28 cellular contexts compared by ENCODE assay signal in the genomic region with DNA sequence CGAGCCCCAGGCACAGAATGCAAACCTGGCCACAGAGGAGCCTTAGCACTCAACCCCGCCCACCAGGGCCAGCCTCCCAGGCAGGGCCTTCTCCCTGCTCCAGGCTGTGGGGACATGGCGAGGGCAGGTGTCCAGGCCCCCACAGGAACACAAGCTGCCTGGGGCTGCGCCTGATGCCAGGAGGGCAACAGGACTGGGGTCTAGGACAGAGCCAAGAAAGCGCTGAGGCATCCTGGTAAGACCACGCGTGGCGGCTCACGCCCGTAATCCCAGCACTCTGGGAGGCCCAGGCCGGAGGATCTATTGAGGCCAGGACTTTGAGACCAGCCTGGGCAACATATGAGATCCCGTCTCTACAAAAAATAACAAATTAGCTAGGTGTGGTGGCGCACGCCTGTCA.
"Had no signal": no experiment of that assay in that cellular context is flagged by ENCODE, and none has a peak within 500 bp of the region (broad histone marks: within the 10 kb centered on the region; RNA-seq: fewer than 3 reads in every experiment).

No MANE protein-coding gene starts in this region.

- H3K9me3 ChIP-seq: ovary, psoas muscle, spleen, stomach, thoracic aorta, thyroid gland, tibial nerve, upper lobe of left lung, vagina had no signal

- H3K4me1 ChIP-seq: parathyroid adenoma, psoas muscle had no signal

- H3K27ac ChIP-seq: ovary, parathyroid adenoma, psoas muscle, spleen, stomach, thoracic aorta, thyroid gland, tibial nerve, upper lobe of left lung had no signal

- H3K4me3 ChIP-seq: ovary, psoas muscle, skin epidermis, smooth muscle cell, spleen, stomach, thoracic aorta, thyroid gland, tibial nerve, upper lobe of left lung, vagina had no signal

- H3K9ac ChIP-seq: parathyroid adenoma had no signal

- DNase-seq: naive B cell; naive thymus-derived CD8-positive, alpha-beta T cell; nephron progenitor cell; occipital lobe; ovary; posterior cingulate gyrus; psoas muscle; right cardiac atrium; spleen; stimulated activated CD4-positive, alpha-beta T cell treated with anti-CD3 and anti-CD28 coated beads, Interleukin-12 subunit alpha, Interleukin-12 subunit beta, amount 100 ng/mL, for 4 hours; stimulated activated CD4-positive, alpha-beta T cell treated with anti-CD3 and anti-CD28 coated beads, Interleukin-1b, Interleukin-23, amount 100 ng/mL, for 48 hours; stimulated activated CD4-positive, alpha-beta T cell treated with anti-CD3 and anti-CD28 coated beads, Interleukin-4, amount 100 ng/mL, for 24 hours; stimulated activated naive B cell treated with anti-CD40 and anti-IgM and Interleukin-4, amounts not matched to agents 10 μg/mL and 1 μg/mL and 100 μg/mL, for 72 hours; stimulated activated naive CD4-positive, alpha-beta T cell treated with Interleukin-2 at 50 U/mL for 16 hours; stomach; thyroid gland; trophoblast cell had no signal

- H3K36me3 ChIP-seq: ovary, spleen, stomach, thoracic aorta, thyroid gland, tibial nerve, upper lobe of left lung, vagina had no signal

- ATAC-seq: naive thymus-derived CD8-positive, alpha-beta T cell; natural killer cell treated with Interleukin-12 subunit alpha and Interleukin-12 subunit beta and Interleukin-15 and Interleukin-18, amount 100 ng/mL, for 72 hours; psoas muscle; right cardiac atrium; sciatic nerve; stimulated activated effector memory CD8-positive, alpha-beta T cell treated with anti-CD3 and anti-CD28 coated beads, Interleukin-12 subunit alpha, Interleukin-12 subunit beta, amount 100 ng/mL, for 72 hours; stimulated activated naive B cell treated with anti-CD40 and anti-IgM and Interleukin-4, amounts not matched to agents 10 μg/mL and 1 μg/mL and 100 μg/mL, for 72 hours had no signal

- H3K4me2 ChIP-seq: smooth muscle cell had no signal

- H3K79me2 ChIP-seq: parathyroid adenoma had no signal

- H2AFZ ChIP-seq: parathyroid adenoma had no signal

- FAIRE-seq: urothelium cell line had no signal

- H3K27me3 ChIP-seq: ovary, thyroid gland, tibial nerve, upper lobe of left lung, vagina had no signal
